Comparison of ENCODE assay signal across 8 cellular contexts in genomic region chr13:114099918-114100445, GRCh38. TPM values are rescaled to one million over a fixed set of nuclear protein-coding genes. Genes with fewer than 3 reads are reported as not detected.
DNase-seq lines count a peak whose midpoint lies in the region; ATAC-seq and TF ChIP-seq lines count a peak whose summit lies in the region.

No MANE protein-coding gene starts in this region.

- DNase-seq in NCI-H146 (lab: John Stamatoyannopoulos, UW): peak; percentile 17
- no peak for DNase-seq in NCI-H146 treated with DMSO at 0.1 percent for 48 hours (lab: John Stamatoyannopoulos, UW; ENCODE audit: unreplicated experiment)
- DNase-seq in SK-MEL-5 (ENCODE audit: low read depth, low spot score): peak; percentile 81
- no peak for DNase-seq in glutamatergic neuron
- no peak for DNase-seq in stimulated activated naive B cell treated with anti-CD40 and anti-IgM and Interleukin-4, amounts not matched to agents 10 μg/mL and 1 μg/mL and 100 μg/mL, for 72 hours
- DNase-seq in SKM-1 treated with dmso at 0.1 percent for 144 hours (lab: John Stamatoyannopoulos, UW; ENCODE audit: unreplicated experiment): no peak

- H3K9me3 Mint-ChIP-seq in glutamatergic neuron (ENCODE audit: unreplicated experiment): peaks cover 15% of the 10 kb centered on the region
- peaks cover 0 to 3% of the 10 kb centered on the region in 2 donors for H3K9me3 Mint-ChIP-seq in stimulated activated naive B cell treated with anti-CD40 and anti-IgM and Interleukin-4, amounts not matched to agents 10 μg/mL and 1 μg/mL and 100 μg/mL, for 72 hours

- TF ChIP-seq CTCF in glutamatergic neuron (IDR thresholded peaks at IDR 0.05; ENCODE audit: partially characterized antibody, unreplicated experiment): no peak

- in situ Hi-C loops in SK-MEL-5 (cut with HindIII; ENCODE audit: low pct_unique_long_range_greater_than_20kb, low sequenced_read_pairs): no loop called here

- no peaks in the 10 kb centered on the region for H3K36me3 Mint-ChIP-seq in glutamatergic neuron (ENCODE audit: unreplicated experiment)
- H3K36me3 Mint-ChIP-seq in stimulated activated naive B cell treated with anti-CD40 and anti-IgM and Interleukin-4, amounts not matched to agents 10 μg/mL and 1 μg/mL and 100 μg/mL, for 72 hours: peaks cover 0 to 26% of the 10 kb centered on the region in 2 donors

- H3K27me3 Mint-ChIP-seq in glutamatergic neuron (ENCODE audit: unreplicated experiment): peaks cover 12% of the 10 kb centered on the region
- no peaks in the 10 kb centered on the region for H3K27me3 Mint-ChIP-seq in stimulated activated naive B cell treated with anti-CD40 and anti-IgM and Interleukin-4, amounts not matched to agents 10 μg/mL and 1 μg/mL and 100 μg/mL, for 72 hours

- H3K27ac Mint-ChIP-seq in glutamatergic neuron (ENCODE audit: unreplicated experiment): peak overlapping the region; percentile 83
- peak overlapping the region; percentile 83 for H3K27ac Mint-ChIP-seq in stimulated activated naive B cell treated with anti-CD40 and anti-IgM and Interleukin-4, amounts not matched to agents 10 μg/mL and 1 μg/mL and 100 μg/mL, for 72 hours

- H3K4me1 Mint-ChIP-seq in glutamatergic neuron (ENCODE audit: low read depth, unreplicated experiment): peaks cover 20% of the 10 kb centered on the region
- peaks cover 41 to 55% of the 10 kb centered on the region in 2 donors for H3K4me1 Mint-ChIP-seq in stimulated activated naive B cell treated with anti-CD40 and anti-IgM and Interleukin-4, amounts not matched to agents 10 μg/mL and 1 μg/mL and 100 μg/mL, for 72 hours

- H3K4me3 Mint-ChIP-seq in glutamatergic neuron (ENCODE audit: unreplicated experiment): peak overlapping the region; percentile 38
- no peak overlapping the region for H3K4me3 Mint-ChIP-seq in stimulated activated naive B cell treated with anti-CD40 and anti-IgM and Interleukin-4, amounts not matched to agents 10 μg/mL and 1 μg/mL and 100 μg/mL, for 72 hours

- peak; percentile 17 to 20 for ATAC-seq in stimulated activated naive B cell treated with anti-CD40 and anti-IgM and Interleukin-4, amounts not matched to agents 10 μg/mL and 1 μg/mL and 100 μg/mL, for 72 hours (replicated peaks)
- ATAC-seq in GM19328 (IDR thresholded peaks at IDR 0.05; ENCODE audit: unreplicated experiment): no peak
- no peak for ATAC-seq in HG03045 (IDR thresholded peaks at IDR 0.05; ENCODE audit: unreplicated experiment)

RNA-seq across cellular contexts. Expression of gene RASA3, which starts 32.4 kb away (rescaled TPM):
- 17.8 and 18.3 TPM in 2 replicates for total RNA-seq in SK-MEL-5 (2014; rRNA removed; shearing (Covaris generic))
- polyA plus RNA-seq in SK-MEL-5 (2015; cell fraction: cytosol; rRNA removed): 26.2 and 34.9 TPM in 2 replicates
- 36.2 and 44.3 TPM in 2 replicates for polyA plus RNA-seq in SK-MEL-5 (2015; cell fraction: nucleus; rRNA removed)
- total RNA-seq in glutamatergic neuron (ENCODE audit: unreplicated experiment): 15.2 TPM

Comparison
In these comparisons a context has a peak if more than half of its experiments do, and no peak if none do; other contexts are left out.
1. DNase-seq: peak in NCI-H146 (single experiment) and SK-MEL-5 (single experiment); none in NCI-H146 treated with DMSO at 0.1 percent for 48 hours (single experiment), glutamatergic neuron (single experiment), stimulated activated naive B cell treated with anti-CD40 and anti-IgM and Interleukin-4, amounts not matched to agents 10 μg/mL and 1 μg/mL and 100 μg/mL, for 72 hours (single experiment) and SKM-1 treated with dmso at 0.1 percent for 144 hours (single experiment).
2. ATAC-seq: peak in stimulated activated naive B cell treated with anti-CD40 and anti-IgM and Interleukin-4, amounts not matched to agents 10 μg/mL and 1 μg/mL and 100 μg/mL, for 72 hours (2 of 2); none in GM19328 (single experiment) and HG03045 (single experiment).